In the genomic region with DNA sequence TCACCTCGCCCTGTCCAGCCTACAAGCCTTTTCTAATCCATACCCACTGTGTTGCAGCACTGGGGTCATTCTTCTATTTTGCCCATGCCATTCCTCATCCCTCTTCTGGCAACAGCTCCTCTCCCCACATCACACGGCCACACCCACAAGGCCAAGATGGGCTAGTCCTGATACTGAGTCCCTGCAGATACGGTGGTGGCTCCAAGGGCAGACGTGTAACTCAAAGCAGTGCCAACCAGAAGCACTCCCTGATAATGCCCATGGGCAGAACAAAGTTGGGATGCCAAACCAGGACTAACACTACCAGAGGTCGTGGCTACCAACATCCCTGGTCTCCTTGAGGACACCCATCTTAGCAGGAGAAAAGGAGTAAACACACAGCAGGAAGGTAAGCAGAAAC, we compare ENCODE assay signal across 1 cellular context.
TF ChIP-seq lines count a peak whose summit lies in the region.

No MANE protein-coding gene starts in this region.

TF ChIP-seq in HepG2, 621 proteins besides CTCF, POLR2A, EP300 and RAD21 (continued from another document):
- TF ChIP-seq, protein P1, sequence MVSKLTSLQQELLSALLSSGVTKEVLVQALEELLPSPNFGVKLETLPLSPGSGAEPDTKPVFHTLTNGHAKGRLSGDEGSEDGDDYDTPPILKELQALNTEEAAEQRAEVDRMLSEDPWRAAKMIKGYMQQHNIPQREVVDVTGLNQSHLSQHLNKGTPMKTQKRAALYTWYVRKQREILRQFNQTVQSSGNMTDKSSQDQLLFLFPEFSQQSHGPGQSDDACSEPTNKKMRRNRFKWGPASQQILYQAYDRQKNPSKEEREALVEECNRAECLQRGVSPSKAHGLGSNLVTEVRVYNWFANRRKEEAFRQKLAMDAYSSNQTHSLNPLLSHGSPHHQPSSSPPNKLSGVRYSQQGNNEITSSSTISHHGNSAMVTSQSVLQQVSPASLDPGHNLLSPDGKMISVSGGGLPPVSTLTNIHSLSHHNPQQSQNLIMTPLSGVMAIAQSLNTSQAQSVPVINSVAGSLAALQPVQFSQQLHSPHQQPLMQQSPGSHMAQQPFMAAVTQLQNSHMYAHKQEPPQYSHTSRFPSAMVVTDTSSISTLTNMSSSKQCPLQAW (CRISPR knock-in tag; IDR thresholded peaks at IDR 0.05), result no peak
- TF ChIP-seq ZNF337 (CRISPR knock-in tag; IDR thresholded peaks at IDR 0.05; ENCODE audit: borderline replicate concordance, low read depth) (no peak), SMYD3 (CRISPR knock-in tag; IDR thresholded peaks at IDR 0.05) (no peak), TBL1XR1 (IDR thresholded peaks at IDR 0.05; ENCODE audit: borderline replicate concordance, low read length, partially characterized antibody) (no peak), ZUFSP (CRISPR knock-in tag; IDR thresholded peaks at IDR 0.05; ENCODE audit: borderline replicate concordance) (no peak), SIX1 (CRISPR knock-in tag; IDR thresholded peaks at IDR 0.05; ENCODE audit: borderline replicate concordance) (no peak), ZSCAN30 (CRISPR knock-in tag; IDR thresholded peaks at IDR 0.05) (no peak), ZNF557 (CRISPR knock-in tag; IDR thresholded peaks at IDR 0.05) (no peak), ZSCAN9 (CRISPR knock-in tag; IDR thresholded peaks at IDR 0.05; ENCODE audit: borderline replicate concordance) (no peak), SIN3B (IDR thresholded peaks at IDR 0.05; ENCODE audit: low read length) (no peak), SATB2 (CRISPR knock-in tag; IDR thresholded peaks at IDR 0.05) (no peak), YEATS4 (CRISPR knock-in tag; IDR thresholded peaks at IDR 0.05; ENCODE audit: borderline replicate concordance) (no peak), MIXL1 (CRISPR knock-in tag; IDR thresholded peaks at IDR 0.05) (no peak)
- TF ChIP-seq, protein P2, sequence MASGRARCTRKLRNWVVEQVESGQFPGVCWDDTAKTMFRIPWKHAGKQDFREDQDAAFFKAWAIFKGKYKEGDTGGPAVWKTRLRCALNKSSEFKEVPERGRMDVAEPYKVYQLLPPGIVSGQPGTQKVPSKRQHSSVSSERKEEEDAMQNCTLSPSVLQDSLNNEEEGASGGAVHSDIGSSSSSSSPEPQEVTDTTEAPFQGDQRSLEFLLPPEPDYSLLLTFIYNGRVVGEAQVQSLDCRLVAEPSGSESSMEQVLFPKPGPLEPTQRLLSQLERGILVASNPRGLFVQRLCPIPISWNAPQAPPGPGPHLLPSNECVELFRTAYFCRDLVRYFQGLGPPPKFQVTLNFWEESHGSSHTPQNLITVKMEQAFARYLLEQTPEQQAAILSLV (CRISPR knock-in tag; IDR thresholded peaks at IDR 0.05; ENCODE audit: borderline replicate concordance), result no peak
- TF ChIP-seq, protein P3, sequence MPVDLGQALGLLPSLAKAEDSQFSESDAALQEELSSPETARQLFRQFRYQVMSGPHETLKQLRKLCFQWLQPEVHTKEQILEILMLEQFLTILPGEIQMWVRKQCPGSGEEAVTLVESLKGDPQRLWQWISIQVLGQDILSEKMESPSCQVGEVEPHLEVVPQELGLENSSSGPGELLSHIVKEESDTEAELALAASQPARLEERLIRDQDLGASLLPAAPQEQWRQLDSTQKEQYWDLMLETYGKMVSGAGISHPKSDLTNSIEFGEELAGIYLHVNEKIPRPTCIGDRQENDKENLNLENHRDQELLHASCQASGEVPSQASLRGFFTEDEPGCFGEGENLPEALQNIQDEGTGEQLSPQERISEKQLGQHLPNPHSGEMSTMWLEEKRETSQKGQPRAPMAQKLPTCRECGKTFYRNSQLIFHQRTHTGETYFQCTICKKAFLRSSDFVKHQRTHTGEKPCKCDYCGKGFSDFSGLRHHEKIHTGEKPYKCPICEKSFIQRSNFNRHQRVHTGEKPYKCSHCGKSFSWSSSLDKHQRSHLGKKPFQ (CRISPR knock-in tag; IDR thresholded peaks at IDR 0.05; ENCODE audit: insufficient replicate concordance), result no peak
- TF ChIP-seq, protein P4, sequence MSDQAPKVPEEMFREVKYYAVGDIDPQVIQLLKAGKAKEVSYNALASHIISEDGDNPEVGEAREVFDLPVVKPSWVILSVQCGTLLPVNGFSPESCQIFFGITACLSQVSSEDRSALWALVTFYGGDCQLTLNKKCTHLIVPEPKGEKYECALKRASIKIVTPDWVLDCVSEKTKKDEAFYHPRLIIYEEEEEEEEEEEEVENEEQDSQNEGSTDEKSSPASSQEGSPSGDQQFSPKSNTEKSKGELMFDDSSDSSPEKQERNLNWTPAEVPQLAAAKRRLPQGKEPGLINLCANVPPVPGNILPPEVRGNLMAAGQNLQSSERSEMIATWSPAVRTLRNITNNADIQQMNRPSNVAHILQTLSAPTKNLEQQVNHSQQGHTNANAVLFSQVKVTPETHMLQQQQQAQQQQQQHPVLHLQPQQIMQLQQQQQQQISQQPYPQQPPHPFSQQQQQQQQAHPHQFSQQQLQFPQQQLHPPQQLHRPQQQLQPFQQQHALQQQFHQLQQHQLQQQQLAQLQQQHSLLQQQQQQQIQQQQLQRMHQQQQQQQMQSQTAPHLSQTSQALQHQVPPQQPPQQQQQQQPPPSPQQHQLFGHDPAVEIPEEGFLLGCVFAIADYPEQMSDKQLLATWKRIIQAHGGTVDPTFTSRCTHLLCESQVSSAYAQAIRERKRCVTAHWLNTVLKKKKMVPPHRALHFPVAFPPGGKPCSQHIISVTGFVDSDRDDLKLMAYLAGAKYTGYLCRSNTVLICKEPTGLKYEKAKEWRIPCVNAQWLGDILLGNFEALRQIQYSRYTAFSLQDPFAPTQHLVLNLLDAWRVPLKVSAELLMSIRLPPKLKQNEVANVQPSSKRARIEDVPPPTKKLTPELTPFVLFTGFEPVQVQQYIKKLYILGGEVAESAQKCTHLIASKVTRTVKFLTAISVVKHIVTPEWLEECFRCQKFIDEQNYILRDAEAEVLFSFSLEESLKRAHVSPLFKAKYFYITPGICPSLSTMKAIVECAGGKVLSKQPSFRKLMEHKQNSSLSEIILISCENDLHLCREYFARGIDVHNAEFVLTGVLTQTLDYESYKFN (CRISPR knock-in tag; conservative IDR thresholded peaks at IDR 0.05), result no peak
TF ChIP-seq in HepG2: peak in this region for 0.
